ENCODE assay signal across 9 cellular contexts in the genomic region with DNA sequence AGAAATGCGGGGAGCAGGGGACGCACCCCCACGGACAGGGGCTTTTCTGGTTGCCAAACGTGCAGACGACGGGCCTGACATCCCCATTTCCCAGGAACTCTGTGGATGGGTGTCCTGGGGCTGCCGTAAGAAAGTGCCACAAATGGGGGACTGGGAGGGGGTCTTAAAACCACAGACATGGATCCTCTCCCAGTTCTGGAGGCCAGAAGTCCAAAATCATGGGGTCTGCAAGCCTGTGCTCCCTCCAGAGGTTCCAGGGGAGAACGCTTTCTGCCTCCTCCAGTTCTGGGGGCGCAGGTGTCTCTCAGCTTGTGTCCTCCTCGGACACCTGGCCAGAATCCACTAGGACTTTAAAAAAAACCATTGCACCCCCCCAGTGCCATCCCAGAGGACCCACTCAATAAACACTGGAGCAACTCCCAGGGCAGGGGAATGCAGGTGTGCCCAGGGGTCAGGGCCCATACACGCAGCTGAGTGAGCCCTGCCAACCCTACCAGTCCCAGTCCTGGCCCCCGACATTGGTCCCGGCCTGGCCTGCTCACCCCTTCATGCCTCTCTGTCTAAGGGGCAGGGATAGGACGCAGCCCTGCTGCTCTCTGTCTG.
DNase-seq lines count a peak whose midpoint lies in the region; ATAC-seq, FAIRE-seq and TF ChIP-seq lines count a peak whose summit lies in the region.
"Had no signal": no experiment of that assay in that cellular context is flagged by ENCODE, and none has a peak within 500 bp of the region (broad histone marks: within the 10 kb centered on the region; RNA-seq: fewer than 3 reads in every experiment).

No MANE protein-coding gene starts in this region.

- intact Hi-C loops in pancreas (cut with DNase I) = loop anchor here in 1 of 3 donors (5.0 to 10.0 kb wide), 2 partner anchors 82 to 105 kb away; partner anchors contain the start of gene GADD45B

- CTCF ChIA-PET in AG04449 (lab: Yijun Ruan, JAX) (interaction anchor here (0.6 to 6.3 kb wide), 19 partner anchors 9 to 127 kb away, joined by 3 to 64 read pairs (median 6); partner anchors contain the start of gene GADD45B), RWPE1 (lab: Yijun Ruan, JAX) (interaction anchor here (0.5 to 2.6 kb wide), 17 partner anchors 9 to 580 kb away, joined by 3 to 14 read pairs (median 5); partner anchors contain the start of genes GADD45B, GNG7 and TIMM13)

- H3K4me3 ChIP-seq in AG04449 (ENCODE audit: low read depth, low read length) (peak overlapping the region; percentile 64), fibroblast of pulmonary artery (replicated peaks; ENCODE audit: low read depth, low read length) (peak overlapping the region; percentile 51), pancreas (peak overlapping the region; percentile 21 to 53 (median 34))

- H3K27me3 ChIP-seq in pancreas = no peaks in the 10 kb centered on the region

- ATAC-seq in pancreas = no peak
- no peak for ATAC-seq in GM21381 (IDR thresholded peaks at IDR 0.05; ENCODE audit: unreplicated experiment)
- no peak for ATAC-seq in HG02759 (IDR thresholded peaks at IDR 0.05; ENCODE audit: unreplicated experiment)
- no peak for ATAC-seq in HG03457 (IDR thresholded peaks at IDR 0.05; ENCODE audit: unreplicated experiment)

- H3K36me3 ChIP-seq in pancreas = no peaks in the 10 kb centered on the region

- POLR2A ChIA-PET in AG04449 (lab: Yijun Ruan, JAX) (interaction anchor here (0.7 to 7.0 kb wide), 8 partner anchors 23 to 102 kb away, joined by 4 to 240 read pairs (median 8); partner anchors contain the start of gene GADD45B), RWPE1 (lab: Yijun Ruan, JAX; ENCODE audit: low non-redundant PET) (interaction anchor here (1.0 to 4.0 kb wide), 2 partner anchors 39 to 104 kb away, joined by 3 to 31 read pairs; partner anchors contain the start of gene GADD45B)

- DNase-seq in AG04449 (ENCODE audit: low read depth, low spot score) (no peak), RWPE1 (ENCODE audit: low spot score) (no peak), fibroblast of pulmonary artery (ENCODE audit: low read depth) (no peak), pancreas (peak in 3 of 6 donors; percentile 34 to 64 (median 56)), NCI-H2081 treated with DMSO at 0.1 percent for 48 hours (lab: John Stamatoyannopoulos, UW) (no peak)
- DNase-seq: cortex of kidney had no signal

- peak overlapping the region; percentile 94 for H3K27ac ChIP-seq in RWPE1
- H3K27ac ChIP-seq in pancreas = peak overlapping the region; percentile 35 to 73 (median 53)

- TF ChIP-seq CTCF in AG04449 (IDR thresholded peaks at IDR 0.05; ENCODE audit: insufficient read depth, low read length, missing control alignments) (no peak), RWPE1 (conservative IDR thresholded peaks at IDR 0.05; ENCODE audit: low read depth) (peak; percentile 59), fibroblast of pulmonary artery (IDR thresholded peaks at IDR 0.05; ENCODE audit: low read length, missing control alignments) (no peak), pancreas (IDR thresholded peaks at IDR 0.05) (peak in 1 of 4 donors; percentile 4)

- peaks cover 7 to 32% (median 11%) of the 10 kb centered on the region in 3 donors for H3K4me1 ChIP-seq in pancreas

- 30 to 31% methylated on average over 14 of the region's 14 CpGs for WGBS in pancreas, 2 donors

- no peaks in the 10 kb centered on the region for H3K9me3 ChIP-seq in pancreas

- FAIRE-seq in pancreas (lab: Jason Lieb, UNC) = no peak
